ENCODE assay signal across 18 cellular contexts in the genomic region with DNA sequence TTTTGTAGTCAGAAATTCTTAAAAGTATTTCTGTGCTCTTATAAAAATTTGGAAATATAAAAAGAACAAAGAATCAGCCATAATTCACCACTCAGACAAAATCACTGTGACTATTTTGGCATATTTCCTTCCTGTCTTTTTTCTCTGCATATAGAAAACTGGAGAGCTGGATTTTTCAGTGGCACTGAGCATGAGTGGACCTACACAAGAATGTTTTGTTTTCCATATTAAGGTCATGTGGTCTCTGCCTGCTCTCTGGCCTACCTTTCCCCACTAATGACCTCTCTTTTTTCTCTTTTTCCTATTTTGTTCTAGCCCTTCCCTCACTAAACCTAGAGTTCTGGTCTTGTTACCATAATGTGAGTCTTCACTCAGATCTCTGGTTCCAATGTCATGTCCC. TPM values are rescaled to one million over a fixed set of nuclear protein-coding genes. Genes with fewer than 3 reads are reported as not detected.
DNase-seq lines count a peak whose midpoint lies in the region; ATAC-seq and TF ChIP-seq lines count a peak whose summit lies in the region.
"Had no signal": no experiment of that assay in that cellular context is flagged by ENCODE, and none has a peak within 500 bp of the region (broad histone marks: within the 10 kb centered on the region; RNA-seq: fewer than 3 reads in every experiment).

No MANE protein-coding gene starts in this region.

- peaks cover 28% of the 10 kb centered on the region for H3K4me1 Mint-ChIP-seq in Calu3 (ENCODE audit: low read depth, unreplicated experiment)
- H3K4me1 Mint-ChIP-seq in endodermal cell: no peaks in the 10 kb centered on the region
- H3K4me1 Mint-ChIP-seq: CD14-positive monocyte; CD4-positive, alpha-beta memory T cell; CD4-positive, CD25-positive, alpha-beta regulatory T cell; CD8-positive, alpha-beta memory T cell had no signal

- H3K36me3 Mint-ChIP-seq in Calu3 (ENCODE audit: insufficient read depth, unreplicated experiment) (no peaks in the 10 kb centered on the region), endodermal cell (ENCODE audit: low read depth) (no peaks in the 10 kb centered on the region)
- H3K36me3 Mint-ChIP-seq: CD14-positive monocyte; CD4-positive, alpha-beta memory T cell; CD4-positive, CD25-positive, alpha-beta regulatory T cell; CD8-positive, alpha-beta memory T cell had no signal

- TF ChIP-seq CTCF in Calu3 (IDR thresholded peaks at IDR 0.05; ENCODE audit: unreplicated experiment) (no peak), Panc1 (IDR thresholded peaks at IDR 0.05) (no peak), endodermal cell (conservative IDR thresholded peaks at IDR 0.05) (no peak), lower leg skin (IDR thresholded peaks at IDR 0.05) (no peak)

- H3K9me3 Mint-ChIP-seq in Calu3 (ENCODE audit: low read depth, unreplicated experiment) (no peaks in the 10 kb centered on the region), endodermal cell (no peaks in the 10 kb centered on the region)
- H3K9me3 Mint-ChIP-seq: CD14-positive monocyte; CD8-positive, alpha-beta memory T cell had no signal

- H3K9ac ChIP-seq in endodermal cell (ENCODE audit: extremely low read depth, low read length, poor library complexity, severe bottlenecking): no peak overlapping the region
- H3K9ac ChIP-seq: BLaER1 had no signal

- ATAC-seq in Panc1: no peak
- ATAC-seq: A549 had no signal

- no peak for TF ChIP-seq POLR2A in lower leg skin (IDR thresholded peaks at IDR 0.05)

- CTCF ChIA-PET in Calu3 (lab: Charles Lee) (no interaction called here), Panc1 (lab: Charles Lee) (no interaction called here)

- no peaks in the 10 kb centered on the region for H3K36me3 ChIP-seq in Panc1 (ENCODE audit: control insufficient read depth, insufficient read depth, low read length)
- no peaks in the 10 kb centered on the region for H3K36me3 ChIP-seq in endodermal cell (ENCODE audit: control insufficient read depth, insufficient read depth, low read length)
- H3K36me3 ChIP-seq: BE2C, BLaER1 had no signal

- H3K4me3 Mint-ChIP-seq in Calu3 (ENCODE audit: low read depth, unreplicated experiment): no peak overlapping the region
- no peak overlapping the region for H3K4me3 Mint-ChIP-seq in endodermal cell
- H3K4me3 Mint-ChIP-seq: CD14-positive monocyte; CD8-positive, alpha-beta memory T cell had no signal

- H3K9me3 ChIP-seq in Panc1 (ENCODE audit: control insufficient read depth, insufficient read depth, low read depth, low read length) (no peaks in the 10 kb centered on the region), endodermal cell (ENCODE audit: control insufficient read depth, low read length) (no peaks in the 10 kb centered on the region)
- H3K9me3 ChIP-seq: A549, BE2C, BLaER1 had no signal

- peak overlapping the region; percentile 21; the same call in 1 of the 2 replicates for H3K27ac ChIP-seq in Panc1 (ENCODE audit: low read length)
- H3K27ac ChIP-seq in endodermal cell (ENCODE audit: low read depth, low read length): no peak overlapping the region
- H3K27ac ChIP-seq: 22Rv1, A549, BLaER1 had no signal

- POLR2A ChIA-PET in Panc1 (lab: Charles Lee): no interaction called here

- intact Hi-C loops in Calu3 (cut with micrococcal nuclease; ENCODE audit: unreplicated experiment): no loop called here
- intact Hi-C loops in Panc1 (cut with micrococcal nuclease; ENCODE audit: unreplicated experiment): no loop called here
- intact Hi-C loops in lower leg skin (cut with DNase I; ENCODE audit: low total_unique reads): no loop called here

- H3K27me3 ChIP-seq in Panc1 (ENCODE audit: control insufficient read depth, insufficient read depth, low read length) (no peaks in the 10 kb centered on the region), endodermal cell (ENCODE audit: control insufficient read depth, insufficient read depth, low read length, poor library complexity, severe bottlenecking) (no peaks in the 10 kb centered on the region)
- H3K27me3 ChIP-seq: BE2C, BLaER1 had no signal

- BruUV-seq in Calu3 (replicated peaks; lab: Mats Ljungman, UMichigan): no TSS peak
- no TSS peak for BruUV-seq in Panc1 (replicated peaks; lab: Mats Ljungman, UMichigan)

- H3K27ac Mint-ChIP-seq in Calu3 (ENCODE audit: unreplicated experiment) (peak overlapping the region; percentile 84), endodermal cell (no peak overlapping the region)
- H3K27ac Mint-ChIP-seq: CD4-positive, CD25-positive, alpha-beta regulatory T cell; CD8-positive, alpha-beta memory T cell had no signal

- H3K4me3 ChIP-seq in Panc1 (ENCODE audit: low read depth in 2 of 2, low read length in 2 of 2) (no peak overlapping the region), endodermal cell (ENCODE audit: low read length) (no peak overlapping the region), lower leg skin (ENCODE audit: low read depth, poor library complexity, severe bottlenecking) (no peak overlapping the region)
- H3K4me3 ChIP-seq: A549, BLaER1 had no signal

- DNase-seq in Calu3 (no peak), Panc1 (ENCODE audit: low read depth, low spot score) (no peak), dermis microvascular lymphatic vessel endothelial cell (ENCODE audit: low read depth in 2 of 2) (peak; percentile 18 to 64), endodermal cell (no peak), NCI-H1092 (lab: John Stamatoyannopoulos, UW) (no peak), lower leg skin (ENCODE audit: low spot score in 2 of 2) (no peak)
- DNase-seq: BE2C; C1 segment of cervical spinal cord; CD4-positive, alpha-beta memory T cell; CD4-positive, CD25-positive, alpha-beta regulatory T cell; CD8-positive, alpha-beta memory T cell; COR-L47; DMS79 treated with DMSO at 0.1 percent for 48 hours; GF-D8 had no signal

- H3K27me3 Mint-ChIP-seq in Calu3 (ENCODE audit: unreplicated experiment): no peaks in the 10 kb centered on the region
- no peaks in the 10 kb centered on the region for H3K27me3 Mint-ChIP-seq in endodermal cell (ENCODE audit: insufficient read depth)

- in situ Hi-C loops in Panc1 (cut with HindIII; ENCODE audit: low pct_unique_long_range_greater_than_20kb, low sequenced_read_pairs): no loop called here

- H3K4me1 ChIP-seq in Panc1 (ENCODE audit: control insufficient read depth, insufficient read depth, low read length): peaks cover 27% of the 10 kb centered on the region
- no peaks in the 10 kb centered on the region for H3K4me1 ChIP-seq in endodermal cell (ENCODE audit: control insufficient read depth, insufficient read depth, low read length)
- H3K4me1 ChIP-seq: BE2C had no signal

RNA-seq across cellular contexts. Expression of gene USP12, which starts 17.6 kb away (rescaled TPM):
- total RNA-seq in Calu3 (2022): 20.6 and 20.8 TPM in 2 replicates
- 82.0 TPM for total RNA-seq in Panc1 (2021; ENCODE audit: unreplicated experiment)
- polyA plus RNA-seq in Panc1 (2012; ENCODE audit: insufficient read length): 36.1 TPM
- 19.3 and 24.0 TPM in 2 replicates for total RNA-seq in dermis microvascular lymphatic vessel endothelial cell
- 10 to 100 TPM; 18.9 to 23.2 TPM for total RNA-seq in endodermal cell
- 18.8 TPM for polyA plus RNA-seq in endodermal cell (2013, experiment 1 of 2)
- polyA plus RNA-seq in endodermal cell (2013, experiment 2 of 2): 18.2 TPM
- total RNA-seq in lower leg skin: 10 to 100 TPM; 23.0 to 30.9 (median 26.9) TPM

Comparison
In these comparisons a context has a peak if more than half of its experiments do, and no peak if none do; other contexts are left out.
1. DNase-seq: peak in dermis microvascular lymphatic vessel endothelial cell (2 of 2); none in Calu3 (single experiment), Panc1 (single experiment), endodermal cell (single experiment), NCI-H1092 (single experiment) and lower leg skin (0 of 2).